ENCODE assay signal across 29 cellular contexts in the genomic region with DNA sequence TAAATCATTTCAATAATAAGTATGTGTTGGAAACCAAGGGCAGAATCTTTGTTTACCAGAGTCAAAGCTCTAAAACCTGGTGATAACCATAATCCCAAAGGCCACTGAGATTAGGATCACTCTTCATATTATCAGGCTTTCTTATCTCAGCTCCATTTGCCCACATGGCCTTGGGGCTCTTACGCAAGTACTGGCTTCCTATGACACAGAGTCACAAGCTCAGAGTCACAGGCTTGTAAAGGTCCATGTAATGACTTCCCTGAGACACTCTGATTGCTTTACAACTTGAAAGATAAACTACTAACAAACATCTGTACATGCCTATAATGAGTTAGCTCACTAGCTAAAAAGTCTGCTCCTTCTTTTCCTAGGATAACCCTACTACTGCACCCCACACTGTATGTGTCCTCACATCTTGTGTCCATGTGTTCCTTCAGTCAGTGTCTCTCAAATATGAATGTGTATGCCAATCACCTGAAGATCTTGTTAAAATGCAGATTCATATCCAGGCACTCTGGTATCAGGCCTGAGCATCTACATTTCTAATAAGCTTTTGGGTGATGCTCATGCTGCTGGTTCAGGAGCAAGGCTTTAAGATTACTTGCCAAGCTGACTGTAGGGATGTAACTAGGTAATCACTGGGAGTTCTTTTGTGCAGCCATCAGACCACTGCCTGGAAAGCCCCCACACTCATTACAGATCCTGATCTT. TPM values are rescaled to one million over a fixed set of nuclear protein-coding genes. Genes with fewer than 3 reads are reported as not detected.
A peak's percentile ranks its signal among the peaks of the same experiment; 100 is the strongest.
DNase-seq lines count a peak whose midpoint lies in the region; ATAC-seq, FAIRE-seq and TF ChIP-seq lines count a peak whose summit lies in the region.
"Had no signal": no experiment of that assay in that cellular context is flagged by ENCODE, and none has a peak within 500 bp of the region (broad histone marks: within the 10 kb centered on the region; RNA-seq: fewer than 3 reads in every experiment).

No MANE protein-coding gene starts in this region.

- no peak overlapping the region for H3K56ac ChIP-seq in H1 (replicated peaks; ENCODE audit: insufficient read length, low read depth, low read length)

- no peak overlapping the region for H4K5ac ChIP-seq in H1 (ENCODE audit: insufficient read length, low read depth, low read length)

- no peak overlapping the region for H4K8ac ChIP-seq in H1 (ENCODE audit: extremely low read depth, insufficient read depth, low read length)

- H3K23ac ChIP-seq in H1 (ENCODE audit: insufficient read length) = no peak overlapping the region

- peaks cover 26% of the 10 kb centered on the region for H3K4me1 ChIP-seq in HepG2 (ENCODE audit: insufficient read depth, low read length)
- H3K4me1 ChIP-seq in right lobe of liver = no peaks in the 10 kb centered on the region
- H3K4me1 ChIP-seq in H1 (replicated peaks in 1 of 4; ENCODE audit: control insufficient read depth in 3 of 4, insufficient read depth in 4 of 4, low read length in 3 of 4) = peaks cover 0 to 8% (median 6%) of the 10 kb centered on the region in 4 experiments; a peak in 4 of 7 replicates
- peaks cover 31% of the 10 kb centered on the region for H3K4me1 ChIP-seq in mucosa of descending colon (ENCODE audit: low read depth)
- no peaks in the 10 kb centered on the region for H3K4me1 ChIP-seq in A673 (ENCODE audit: insufficient read depth, low read length, poor library complexity, severe bottlenecking)
- no peaks in the 10 kb centered on the region for H3K4me1 ChIP-seq in osteoblast (ENCODE audit: insufficient read depth, low read length)
- H3K4me1 ChIP-seq: A549 had no signal

- POLR2A ChIA-PET in HepG2 (lab: Yijun Ruan, JAX) (interaction anchor here (2.2 kb wide), 1 partner anchor 10 kb away, joined by 12 read pairs; no protein-coding TSS in a partner anchor), H1 (lab: Charles Lee; ENCODE audit: partially characterized antibody) (interaction anchor here (0.6 to 2.5 kb wide), 8 partner anchors 9 to 477 kb away, joined by 3 to 10 read pairs (median 3); a partner anchor contains a TSS), A673 (lab: Charles Lee; ENCODE audit: low non-redundant PET) (no interaction called here)
- POLR2A ChIA-PET in activated CD8-positive, alpha-beta T cell treated with anti-CD3 and anti-CD28 coated beads for 36 hours (lab: Charles Lee) = no interaction called here

- no peak overlapping the region for H2BK20ac ChIP-seq in H1 (ENCODE audit: low read length)

- no peaks in the 10 kb centered on the region for H3K27me3 Mint-ChIP-seq in activated CD8-positive, alpha-beta T cell treated with anti-CD3 and anti-CD28 coated beads for 36 hours

- CTCF ChIA-PET in HepG2 (lab: Yijun Ruan, JAX; ENCODE audit: low intra/inter-chr PET ratio, low total read pairs) = no interaction called here
- CTCF ChIA-PET in H1 (lab: Charles Lee; ENCODE audit: partially characterized antibody) = interaction anchor here (1.1 to 3.2 kb wide), 3 partner anchors 9 to 11 kb away, joined by 3 to 14 read pairs (median 5); no protein-coding TSS in a partner anchor
- CTCF ChIA-PET in A673 (lab: Charles Lee) = no interaction called here
- CTCF ChIA-PET in activated CD8-positive, alpha-beta T cell treated with anti-CD3 and anti-CD28 coated beads for 36 hours (lab: Charles Lee) = interaction anchor here (1.7 kb wide), 1 partner anchor 22 kb away, joined by 3 read pairs; no protein-coding TSS in a partner anchor

- no peak overlapping the region for H3K4me3 ChIP-seq in HepG2 (replicated peaks in 1 of 3; ENCODE audit: insufficient read depth in 1 of 3, low read depth in 2 of 3, low read length in 3 of 3)
- no peak overlapping the region for H3K4me3 ChIP-seq in right lobe of liver
- H3K4me3 ChIP-seq in H1 (ENCODE audit: extremely low read depth in 1 of 4, insufficient read depth in 2 of 4, low read depth in 3 of 4, low read length in 4 of 4) = no peak overlapping the region
- H3K4me3 ChIP-seq in mucosa of descending colon = no peak overlapping the region
- no peak overlapping the region for H3K4me3 ChIP-seq in A673 (ENCODE audit: low read depth, low read length, poor library complexity, severe bottlenecking)
- no peak overlapping the region for H3K4me3 ChIP-seq in osteoblast (ENCODE audit: insufficient read depth, low read length)
- H3K4me3 ChIP-seq: A549, coronary artery, heart left ventricle, thoracic aorta had no signal

- intact Hi-C loops in HepG2 (cut with micrococcal nuclease; ENCODE audit: unreplicated experiment) (no loop called here), right lobe of liver (cut with DNase I) (no loop called here), mucosa of descending colon (cut with DNase I, micrococcal nuclease) (no loop called here), A673 (cut with micrococcal nuclease; ENCODE audit: unreplicated experiment) (no loop called here)
- intact Hi-C loops in activated CD8-positive, alpha-beta T cell treated with anti-CD3 and anti-CD28 coated beads for 36 hours (cut with micrococcal nuclease) = no loop called here

- TF ChIP-seq RAD21 in HepG2 (CRISPR knock-in tag; IDR thresholded peaks at IDR 0.05) (no peak), H1 (IDR thresholded peaks at IDR 0.05 in 1 of 2, conservative IDR thresholded peaks at IDR 0.05 in 1 of 2; ENCODE audit: low read depth in 2 of 2, low read length in 2 of 2) (no peak)

- no peak overlapping the region for H3K4me3 Mint-ChIP-seq in activated CD8-positive, alpha-beta T cell treated with anti-CD3 and anti-CD28 coated beads for 36 hours
- H3K4me3 Mint-ChIP-seq: IgD-negative memory B cell; stimulated activated effector memory CD8-positive, alpha-beta T cell treated with anti-CD3 and anti-CD28 coated beads, Interleukin-12 subunit alpha, Interleukin-12 subunit beta, amount 100 ng/mL, for 72 hours; T-cell had no signal

- TF ChIP-seq CTCF in HepG2 (CRISPR knock-in tag; IDR thresholded peaks at IDR 0.05) (no peak), right lobe of liver (IDR thresholded peaks at IDR 0.05) (no peak), H1 (IDR thresholded peaks at IDR 0.05; ENCODE audit: control extremely low read depth in 1 of 3, insufficient read depth in 1 of 3, low read depth in 1 of 3, low read length in 3 of 3) (no peak), mucosa of descending colon (IDR thresholded peaks at IDR 0.05) (no peak), A673 (conservative IDR thresholded peaks at IDR 0.05; ENCODE audit: low read depth, low read length) (no peak), osteoblast (IDR thresholded peaks at IDR 0.05; ENCODE audit: extremely low read depth, low read depth, low read length) (no peak)
- no peak for TF ChIP-seq CTCF in activated CD8-positive, alpha-beta T cell treated with anti-CD3 and anti-CD28 coated beads for 36 hours (IDR thresholded peaks at IDR 0.05)

- no peak overlapping the region for H2AK5ac ChIP-seq in H1 (ENCODE audit: low read depth, low read length)

- no peak overlapping the region for H3K4ac ChIP-seq in H1 (replicated peaks; ENCODE audit: insufficient read length, low read depth, low read length)

- H3K27ac Mint-ChIP-seq in activated CD8-positive, alpha-beta T cell treated with anti-CD3 and anti-CD28 coated beads for 36 hours = no peak overlapping the region
- H3K27ac Mint-ChIP-seq: IgD-negative memory B cell; stimulated activated effector memory CD8-positive, alpha-beta T cell treated with anti-CD3 and anti-CD28 coated beads, Interleukin-12 subunit alpha, Interleukin-12 subunit beta, amount 100 ng/mL, for 72 hours; T-cell had no signal

- no peak overlapping the region for H2BK120ac ChIP-seq in H1 (replicated peaks; ENCODE audit: low read depth, low read length)

- no peaks in the 10 kb centered on the region for H3K36me3 Mint-ChIP-seq in activated CD8-positive, alpha-beta T cell treated with anti-CD3 and anti-CD28 coated beads for 36 hours (ENCODE audit: low read depth)
- H3K36me3 Mint-ChIP-seq: IgD-negative memory B cell; stimulated activated effector memory CD8-positive, alpha-beta T cell treated with anti-CD3 and anti-CD28 coated beads, Interleukin-12 subunit alpha, Interleukin-12 subunit beta, amount 100 ng/mL, for 72 hours; T-cell had no signal

- TF ChIP-seq POLR2A in HepG2 (IDR thresholded peaks at IDR 0.05; ENCODE audit: insufficient read depth in 1 of 2, low read depth in 2 of 2, low read length in 2 of 2) (no peak), right lobe of liver (IDR thresholded peaks at IDR 0.05) (no peak), H1 (IDR thresholded peaks at IDR 0.05; ENCODE audit: control extremely low read depth in 1 of 2, low read depth in 2 of 2, low read length in 2 of 2) (no peak; a peak in 1 of 3 replicates)

- H2BK15ac ChIP-seq in H1 (ENCODE audit: low read length) = no peak overlapping the region

- ATAC-seq in HepG2 (no peak), right lobe of liver (no peak), mucosa of descending colon (peak; percentile 86)
- no peak for ATAC-seq in activated CD8-positive, alpha-beta T cell treated with anti-CD3 and anti-CD28 coated beads for 36 hours
- ATAC-seq: A549; heart left ventricle; stimulated activated effector memory CD8-positive, alpha-beta T cell treated with anti-CD3 and anti-CD28 coated beads, Interleukin-12 subunit alpha, Interleukin-12 subunit beta, amount 100 ng/mL, for 72 hours; T-cell had no signal

- no peaks in the 10 kb centered on the region for H3K36me3 ChIP-seq in HepG2 (replicated peaks in 1 of 2; ENCODE audit: control insufficient read depth in 1 of 2, insufficient read depth in 2 of 2, low read length in 2 of 2)
- H3K36me3 ChIP-seq in right lobe of liver = no peaks in the 10 kb centered on the region
- peaks cover 0 to 26% (median 2%) of the 10 kb centered on the region in 4 experiments; a peak in 2 of 8 replicates for H3K36me3 ChIP-seq in H1 (ENCODE audit: control insufficient read depth in 2 of 4, insufficient read depth in 4 of 4, low read length in 3 of 4)
- no peaks in the 10 kb centered on the region for H3K36me3 ChIP-seq in mucosa of descending colon (ENCODE audit: low read depth)
- H3K36me3 ChIP-seq in A673 (ENCODE audit: insufficient read depth, low read length, poor library complexity, severe bottlenecking) = no peaks in the 10 kb centered on the region
- no peaks in the 10 kb centered on the region for H3K36me3 ChIP-seq in osteoblast (ENCODE audit: insufficient read depth, low read length)
- H3K36me3 ChIP-seq: BE2C, brain microvascular endothelial cell, thoracic aorta had no signal

- H3K9me3 ChIP-seq in HepG2 (ENCODE audit: low read length) (peaks cover 20% of the 10 kb centered on the region), right lobe of liver (peaks cover 0 to 8% (median 0%) of the 10 kb centered on the region in 4 donors), H1 (ENCODE audit: insufficient read depth in 2 of 2, low read depth in 1 of 2, low read length in 1 of 2) (no peaks in the 10 kb centered on the region), mucosa of descending colon (peaks cover 4% of the 10 kb centered on the region), A673 (ENCODE audit: low read depth, low read length, poor library complexity, severe bottlenecking) (peaks cover 4% of the 10 kb centered on the region), osteoblast (ENCODE audit: low read depth, low read length) (peaks cover 5% of the 10 kb centered on the region)

- H2BK12ac ChIP-seq in H1 (ENCODE audit: low read depth, low read length) = no peak overlapping the region

- H3K4me2 ChIP-seq in HepG2 (ENCODE audit: low read depth, low read length) = no peak overlapping the region
- H3K4me2 ChIP-seq in H1 (ENCODE audit: insufficient read depth in 1 of 2, low read depth in 2 of 2, low read length in 2 of 2) = no peak overlapping the region
- no peak overlapping the region for H3K4me2 ChIP-seq in osteoblast (ENCODE audit: insufficient read depth, low read length)
- H3K4me2 ChIP-seq: A549 had no signal

- peaks cover 5% of the 10 kb centered on the region; the same call in 1 of the 2 replicates for H3K79me1 ChIP-seq in H1 (ENCODE audit: low read depth, low read length)

- in situ Hi-C loops in HepG2 (cut with HindIII; ENCODE audit: extremely low pct_ligation_motif_present, low pct_unique_long_range_greater_than_20kb) = no loop called here

- no peak overlapping the region for H3K18ac ChIP-seq in H1 (ENCODE audit: extremely low read depth, low read length)

- no peak overlapping the region for H2AFZ ChIP-seq in HepG2 (ENCODE audit: low read length)
- no peak overlapping the region for H2AFZ ChIP-seq in H1 (ENCODE audit: low read length)
- no peak overlapping the region for H2AFZ ChIP-seq in osteoblast (ENCODE audit: low read length)

- DNase-seq in HepG2 (ENCODE audit: low spot score) = peak; percentile 41
- DNase-seq in right lobe of liver = no peak
- no peak for DNase-seq in H1 (ENCODE audit: low read depth in 1 of 2, low spot score in 2 of 2)
- peak; percentile 56 to 90 (median 60) for DNase-seq in mucosa of descending colon
- no peak for DNase-seq in ureter (ENCODE audit: low spot score)
- no peak for DNase-seq in A673 (ENCODE audit: low spot score)
- no peak for DNase-seq in osteoblast (ENCODE audit: insufficient read length, low spot score, missing footprints)
- no peak for DNase-seq in activated CD8-positive, alpha-beta T cell treated with anti-CD3 and anti-CD28 coated beads for 36 hours
- DNase-seq: activated CD4-positive, alpha-beta T cell treated with anti-CD3 and anti-CD28 coated beads for 1 hour; activated gamma-delta T cell treated with Interleukin-2 at 50 U/mL for 16 hours; activated T-cell treated with anti-CD3 and anti-CD28 coated beads, Interleukin-2, amount 50 U/mL, for 1 hour; BE2C; brain microvascular endothelial cell; heart left ventricle; MM.1S; NCI-H1694 treated with DMSO at 0.1 percent for 48 hours; NCI-H2227 treated with DMSO at 0.1 percent for 48 hours; NCI-H748 treated with DMSO at 0.1 percent for 48 hours; OCI-M1; SHP77; stimulated activated CD4-positive, alpha-beta T cell treated with anti-CD3 and anti-CD28 coated beads, Interleukin-2, amount 100 ng/mL, for 24 hours; T-cell had no signal

- H3K79me2 ChIP-seq in HepG2 (ENCODE audit: insufficient read depth, low read length) = peaks cover 42% of the 10 kb centered on the region
- peaks cover 92 to 100% of the 10 kb centered on the region in 2 experiments for H3K79me2 ChIP-seq in H1 (ENCODE audit: control insufficient read depth in 1 of 2, insufficient read depth in 2 of 2, low read length in 2 of 2)
- no peaks in the 10 kb centered on the region for H3K79me2 ChIP-seq in osteoblast (ENCODE audit: insufficient read depth, low read length)

- H3K4me1 Mint-ChIP-seq in activated CD8-positive, alpha-beta T cell treated with anti-CD3 and anti-CD28 coated beads for 36 hours (ENCODE audit: low read depth) = no peaks in the 10 kb centered on the region
- H3K4me1 Mint-ChIP-seq: IgD-negative memory B cell; stimulated activated effector memory CD8-positive, alpha-beta T cell treated with anti-CD3 and anti-CD28 coated beads, Interleukin-12 subunit alpha, Interleukin-12 subunit beta, amount 100 ng/mL, for 72 hours; T-cell had no signal

- peaks cover 10% of the 10 kb centered on the region for H3K9me3 Mint-ChIP-seq in activated CD8-positive, alpha-beta T cell treated with anti-CD3 and anti-CD28 coated beads for 36 hours

- H2BK5ac ChIP-seq in H1 (ENCODE audit: low read depth, low read length) = no peak overlapping the region

- H3K14ac ChIP-seq in H1 (ENCODE audit: insufficient read length) = no peak overlapping the region

- TF ChIP-seq EP300 in HepG2 (IDR thresholded peaks at IDR 0.05; ENCODE audit: low read depth in 2 of 2, low read length in 2 of 2) (no peak), HepG2 (CRISPR knock-in tag; IDR thresholded peaks at IDR 0.05; ENCODE audit: borderline replicate concordance) (no peak), H1 (IDR thresholded peaks at IDR 0.05; ENCODE audit: borderline replicate concordance in 1 of 2, low read depth in 2 of 2, low read length in 2 of 2) (no peak)

- no TSS peak for BruUV-seq in HepG2 (replicated peaks; lab: Mats Ljungman, UMichigan)
- no TSS peak for BruUV-seq in A673 (replicated peaks; lab: Mats Ljungman, UMichigan)

- FAIRE-seq in HepG2 (lab: Jason Lieb, UNC) (no peak), H1 (lab: Jason Lieb, UNC) (no peak)
- FAIRE-seq: A549, TTC549 had no signal

- 82% methylated on average over 1 of the region's 1 CpG for WGBS in HepG2 (ENCODE audit: low lambda C conversion rate)
- WGBS in right lobe of liver (ENCODE audit: insufficient coverage, low coverage, low lambda C conversion rate, missing lambda C conversion rate) = 100% methylated on average over 1 of the region's 1 CpG
- WGBS in H1 (ENCODE audit: extremely low coverage in 1 of 2, insufficient coverage in 1 of 2, insufficient read length in 1 of 2, insufficient replicate concordance in 2 of 2, low coverage in 1 of 2, low lambda C conversion rate in 2 of 2, missing lambda C conversion rate in 1 of 2), 2 experiments = 100% methylated on average over 1 of the region's 1 CpG; no CpG with 5 or more reads in 1 of the 2 experiments

- no peaks in the 10 kb centered on the region for H3K23me2 ChIP-seq in H1 (ENCODE audit: low read depth, low read length)

- H4K20me1 ChIP-seq in HepG2 (ENCODE audit: insufficient read depth, low read length) (no peaks in the 10 kb centered on the region; the same call in 1 of the 2 replicates), H1 (replicated peaks in 1 of 2; ENCODE audit: control insufficient read depth in 1 of 2, insufficient read depth in 2 of 2, low read length in 2 of 2) (peaks cover 38 to 49% of the 10 kb centered on the region in 2 experiments), osteoblast (ENCODE audit: insufficient read depth, low read length) (no peaks in the 10 kb centered on the region)

- no peak overlapping the region for H3K27ac ChIP-seq in HepG2 (ENCODE audit: extremely low read length, insufficient read depth, low read length)
- no peak overlapping the region for H3K27ac ChIP-seq in right lobe of liver
- H3K27ac ChIP-seq in H1 (ENCODE audit: low read depth, low read length) = no peak overlapping the region
- no peak overlapping the region for H3K27ac ChIP-seq in A673 (ENCODE audit: low read depth, low read length, poor library complexity, severe bottlenecking)
- no peak overlapping the region for H3K27ac ChIP-seq in osteoblast (ENCODE audit: low read depth, low read length)
- H3K27ac ChIP-seq: A549, brain microvascular endothelial cell, coronary artery, heart left ventricle, HL-60, thoracic aorta had no signal

- no peak overlapping the region for H4K91ac ChIP-seq in H1 (replicated peaks; ENCODE audit: insufficient read length, low read length)

- no peaks in the 10 kb centered on the region for H3K27me3 ChIP-seq in HepG2 (ENCODE audit: control insufficient read depth in 1 of 2, insufficient read depth in 2 of 2, low read length in 2 of 2)
- H3K27me3 ChIP-seq in right lobe of liver = no peaks in the 10 kb centered on the region
- no peaks in the 10 kb centered on the region for H3K27me3 ChIP-seq in H1 (replicated peaks in 1 of 4; ENCODE audit: control insufficient read depth in 3 of 4, extremely low read depth in 1 of 4, insufficient read depth in 3 of 4, low read length in 3 of 4)
- peaks cover 2% of the 10 kb centered on the region for H3K27me3 ChIP-seq in A673 (replicated peaks; ENCODE audit: insufficient read depth, low read depth, low read length, poor library complexity)
- no peaks in the 10 kb centered on the region for H3K27me3 ChIP-seq in osteoblast (ENCODE audit: insufficient read depth, low read length)
- H3K27me3 ChIP-seq: BE2C, brain microvascular endothelial cell, heart left ventricle had no signal

- H3K9ac ChIP-seq in HepG2 (ENCODE audit: insufficient read depth, low read depth, low read length) = no peak overlapping the region
- H3K9ac ChIP-seq in H1 (replicated peaks in 1 of 4; ENCODE audit: extremely low read depth in 1 of 4, low read depth in 3 of 4, low read length in 3 of 4) = no peak overlapping the region

RNA-seq across cellular contexts. Expression of a gene that starts 28.4 kb away (rescaled TPM):
- total RNA-seq in HepG2 (2016; rRNA removed; fragmentation: Illumina TruSeq; extraction: Trizol) = 2.9 and 5.1 TPM in 2 replicates
- 2.5 and 3.1 TPM in 2 replicates for total RNA-seq in HepG2 (2016; cell fraction: cytosol; rRNA removed; fragmentation: Illumina TruSeq; extraction: Trizol; ENCODE audit: low read depth)
- total RNA-seq in HepG2 (2016; cell fraction: insoluble cytoplasmic fraction; rRNA removed; fragmentation: Illumina TruSeq; extraction: Trizol) = 3.4 and 5.4 TPM in 2 replicates
- total RNA-seq in HepG2 (2016; cell fraction: membrane; rRNA removed; fragmentation: Illumina TruSeq; extraction: Trizol) = 1.7 and 2.8 TPM in 2 replicates
- 21.0 and 23.5 TPM in 2 replicates for total RNA-seq in HepG2 (2016; cell fraction: nucleus; rRNA removed; fragmentation: Illumina TruSeq; extraction: Trizol)
- polyA plus RNA-seq in HepG2 (2011; rRNA removed) = 4.6 and 6.5 TPM in 2 replicates
- polyA plus RNA-seq in HepG2 (2011; cell fraction: cytosol; rRNA removed) = 3.4 and 5.4 TPM in 2 replicates
- polyA plus RNA-seq in HepG2 (2011; cell fraction: nucleus; rRNA removed) = 11.1 and 19.1 TPM in 2 replicates
- polyA plus RNA-seq in HepG2 (2012) = 3.4 and 4.0 TPM in 2 replicates
- polyA plus RNA-seq in HepG2 (2016; cell fraction: cytosol; fragmentation: Illumina TruSeq; extraction: Trizol; ENCODE audit: low read depth) = 0.33 and 0.82 TPM in 2 replicates
- 2.0 and 3.2 TPM in 2 replicates for polyA plus RNA-seq in HepG2 (2016; cell fraction: insoluble cytoplasmic fraction; fragmentation: Illumina TruSeq; extraction: Trizol; ENCODE audit: low read depth)
- 0.60 and 0.90 TPM in 2 replicates for polyA plus RNA-seq in HepG2 (2016; cell fraction: membrane; fragmentation: Illumina TruSeq; extraction: Trizol; ENCODE audit: low read depth)
- polyA plus RNA-seq in HepG2 (2016; cell fraction: nucleus; fragmentation: Illumina TruSeq; extraction: Trizol; ENCODE audit: insufficient read depth, low read depth) = 12.6 and 13.9 TPM in 2 replicates
- 0.14 and 17.4 TPM in 2 replicates for polyA minus RNA-seq in HepG2 (2011; rRNA and poly(A)+ RNA removed; ENCODE audit: low replicate concordance)
- 8.4 and 16.5 TPM in 2 replicates for polyA minus RNA-seq in HepG2 (2011; cell fraction: cytosol; rRNA and poly(A)+ RNA removed)
- 49.6 and 67.6 TPM in 2 replicates for polyA minus RNA-seq in HepG2 (2011; cell fraction: nucleus; rRNA and poly(A)+ RNA removed)
- 10 to 100 TPM in 1 of 6 experiments, 1 to 10 TPM in 5; 4.5 to 12.0 (median 8.4) TPM for total RNA-seq in right lobe of liver
- total RNA-seq in H1 (2021; fragmentation: NEBNext Ultra II Directional; extraction: Animal tissue kit (Norgen Biotek cat#: 25700)) = 260 and 277 TPM in 2 replicates
- 78.3 and 122 TPM in 2 replicates for polyA plus RNA-seq in H1 (2011; rRNA removed)
- 94.2 TPM for polyA plus RNA-seq in H1 (2011; cell fraction: cytosol; rRNA removed)
- polyA plus RNA-seq in H1 (2011; cell fraction: nucleus; rRNA removed) = 201 TPM
- 134 to 170 TPM (median 158 TPM) in 4 replicates for polyA plus RNA-seq in H1 (2012, experiment 1 of 2)
- 17.8 TPM for polyA plus RNA-seq in H1 (2012, experiment 2 of 2)
- 452 TPM for polyA plus RNA-seq in H1 (2013, experiment 1 of 2)
- 483 TPM for polyA plus RNA-seq in H1 (2013, experiment 2 of 2)
- 166 and 205 TPM in 2 replicates for polyA minus RNA-seq in H1 (2011; rRNA and poly(A)+ RNA removed)
- 219 TPM for polyA minus RNA-seq in H1 (2011; cell fraction: cytosol; rRNA and poly(A)+ RNA removed)
- polyA minus RNA-seq in H1 (2011; cell fraction: nucleus; rRNA and poly(A)+ RNA removed) = 424 TPM
- total RNA-seq in mucosa of descending colon = 100 to 1,000 TPM in 2 of 3 donors, 10 to 100 TPM in 1; 90.0 to 137 (median 106) TPM
- total RNA-seq in ureter = 37.8 TPM
- total RNA-seq in A673 (2021) = 10.6 and 13.5 TPM in 2 replicates
- under 0.01 TPM in 2 replicates for total RNA-seq in osteoblast
- total RNA-seq in activated CD8-positive, alpha-beta T cell treated with anti-CD3 and anti-CD28 coated beads for 36 hours = not detected

Comparison
In these comparisons a context has a peak if more than half of its experiments do, and no peak if none do; other contexts are left out.
1. DNase-seq: peak in HepG2 (single experiment) and mucosa of descending colon (3 of 3); none in right lobe of liver (0 of 3), H1 (0 of 2), ureter (single experiment), A673 (single experiment), osteoblast (single experiment) and activated CD8-positive, alpha-beta T cell treated with anti-CD3 and anti-CD28 coated beads for 36 hours (single experiment).
2. CTCF ChIA-PET loops: an anchor here in H1 (1.1 to 3.2 kb wide) and activated CD8-positive, alpha-beta T cell treated with anti-CD3 and anti-CD28 coated beads for 36 hours (1.7 kb wide); none called in HepG2 and A673.
3. POLR2A ChIA-PET loops: an anchor here in HepG2 (2.2 kb wide) and H1 (0.6 to 2.5 kb wide); none called in A673 and activated CD8-positive, alpha-beta T cell treated with anti-CD3 and anti-CD28 coated beads for 36 hours.